10 cellular contexts compared by ENCODE assay signal in the genomic region with DNA sequence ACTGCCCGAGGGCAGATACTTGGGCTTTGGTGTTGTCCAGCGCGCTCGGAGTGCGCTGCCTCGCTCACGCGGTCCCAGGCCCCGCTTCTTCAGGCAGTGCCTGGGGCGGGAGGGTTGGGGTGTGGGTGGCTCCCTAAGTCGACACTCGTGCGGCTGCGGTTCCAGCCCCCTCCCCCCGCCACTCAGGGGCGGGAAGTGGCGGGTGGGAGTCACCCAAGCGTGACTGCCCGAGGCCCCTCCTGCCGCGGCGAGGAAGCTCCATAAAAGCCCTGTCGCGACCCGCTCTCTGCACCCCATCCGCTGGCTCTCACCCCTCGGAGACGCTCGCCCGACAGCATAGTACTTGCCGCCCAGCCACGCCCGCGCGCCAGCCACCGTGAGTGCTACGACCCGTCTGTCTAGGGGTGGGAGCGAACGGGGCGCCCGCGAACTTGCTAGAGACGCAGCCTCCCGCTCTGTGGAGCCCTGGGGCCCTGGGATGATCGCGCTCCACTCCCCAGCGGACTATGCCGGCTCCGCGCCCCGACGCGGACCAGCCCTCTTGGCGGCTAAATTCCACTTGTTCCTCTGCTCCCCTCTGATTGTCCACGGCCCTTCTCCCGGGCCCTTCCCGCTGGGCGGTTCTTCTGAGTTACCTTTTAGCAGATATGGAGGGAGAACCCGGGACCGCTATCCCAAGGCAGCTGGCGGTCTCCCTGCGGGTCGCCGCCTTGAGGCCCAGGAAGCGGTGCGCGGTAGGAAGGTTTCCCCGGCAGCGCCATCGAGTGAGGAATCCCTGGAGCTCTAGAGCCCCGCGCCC. TPM values are rescaled to one million over a fixed set of nuclear protein-coding genes. Genes with fewer than 3 reads are reported as not detected.
A peak's percentile ranks its signal among the peaks of the same experiment; 100 is the strongest.
DNase-seq lines count a peak whose midpoint lies in the region; ATAC-seq and TF ChIP-seq lines count a peak whose summit lies in the region.
"Had no signal": no experiment of that assay in that cellular context is flagged by ENCODE, and none has a peak within 500 bp of the region (broad histone marks: within the 10 kb centered on the region; RNA-seq: fewer than 3 reads in every experiment).

Gene NPY, plus strand, starts transcription at position 291 of the 799 bp plus-strand sequence. CDS start 1,051 bp downstream, outside the sequence.

- no peaks in the 10 kb centered on the region for H3K36me3 ChIP-seq in mesodermal cell (ENCODE audit: control insufficient read depth, insufficient read depth, low read length)
- H3K36me3 ChIP-seq in upper lobe of left lung = no peaks in the 10 kb centered on the region

- no peaks in the 10 kb centered on the region for H3K9me3 ChIP-seq in mesodermal cell (ENCODE audit: control insufficient read depth, low read length)
- H3K9me3 ChIP-seq in upper lobe of left lung = no peaks in the 10 kb centered on the region

- peak within 1 kb of the TSS; percentile 45 for H3K4me3 Mint-ChIP-seq in activated T-helper 17 cell treated with anti-CD3 and anti-CD28 coated beads, Interleukin-2, amount 50 U/mL, for 72 hours

- no peak for ATAC-seq in activated T-helper 17 cell treated with anti-CD3 and anti-CD28 coated beads, Interleukin-2, amount 50 U/mL, for 72 hours (replicated peaks)
- ATAC-seq in upper lobe of left lung (ENCODE audit: low FRiP score in 2 of 2) (peak; percentile 26 to 57), HG02623 (IDR thresholded peaks at IDR 0.05; ENCODE audit: unreplicated experiment) (no peak)

- no peaks in the 10 kb centered on the region for H3K36me3 Mint-ChIP-seq in activated T-helper 17 cell treated with anti-CD3 and anti-CD28 coated beads, Interleukin-2, amount 50 U/mL, for 72 hours (ENCODE audit: low read depth)
- H3K36me3 Mint-ChIP-seq: CD4-positive, CD25-positive, alpha-beta regulatory T cell had no signal

- TF ChIP-seq POLR2A in upper lobe of left lung (IDR thresholded peaks at IDR 0.05) = no peak

- TF ChIP-seq CTCF in upper lobe of left lung (IDR thresholded peaks at IDR 0.05) = no peak

- no peak within 1 kb of the TSS for H3K27ac Mint-ChIP-seq in activated T-helper 17 cell treated with anti-CD3 and anti-CD28 coated beads, Interleukin-2, amount 50 U/mL, for 72 hours
- H3K27ac Mint-ChIP-seq: CD4-positive, CD25-positive, alpha-beta regulatory T cell had no signal

- no peaks in the 10 kb centered on the region for H3K4me1 Mint-ChIP-seq in activated T-helper 17 cell treated with anti-CD3 and anti-CD28 coated beads, Interleukin-2, amount 50 U/mL, for 72 hours

- H3K9me3 Mint-ChIP-seq in activated T-helper 17 cell treated with anti-CD3 and anti-CD28 coated beads, Interleukin-2, amount 50 U/mL, for 72 hours = no peaks in the 10 kb centered on the region
- H3K9me3 Mint-ChIP-seq: CD4-positive, CD25-positive, alpha-beta regulatory T cell had no signal

- 39 to 45% methylated on average over 61 to 62 of the region's 73 CpGs for WGBS in mesodermal cell (ENCODE audit: insufficient coverage in 2 of 2), 2 experiments
- 0 to 3% methylated on average over 16 to 57 of the region's 73 CpGs for WGBS in upper lobe of left lung, 2 donors

- TF ChIP-seq EP300 in upper lobe of left lung (IDR thresholded peaks at IDR 0.05) = no peak

- no peak within 1 kb of the TSS for H3K27ac ChIP-seq in mesodermal cell (ENCODE audit: low read depth, low read length, severe bottlenecking)
- H3K27ac ChIP-seq in upper lobe of left lung = no peak within 1 kb of the TSS

- peaks cover 0 to 24% (median 16%) of the 10 kb centered on the region in 4 donors for H3K27me3 ChIP-seq in upper lobe of left lung

- DNase-seq in activated effector memory CD4-positive, alpha-beta T cell treated with anti-CD3 and anti-CD28 coated beads, Interleukin-2, amount 50 U/mL, for 16 hours = peak; percentile 62
- DNase-seq in activated effector memory CD4-positive, alpha-beta T cell treated with Interleukin-2 at 50 U/mL for 16 hours = no peak
- peak in 1 of 2 donors; percentile 84 for DNase-seq in upper lobe of left lung
- no peak for DNase-seq in ureter (ENCODE audit: low spot score)
- no peak for DNase-seq in NK-92 treated with Interleukin-12 subunit alpha and Interleukin-12 subunit beta, amount 100 ng/mL, for 24 hours (lab: John Stamatoyannopoulos, UW)

- H3K4me3 ChIP-seq in mesodermal cell (ENCODE audit: extremely low read depth, insufficient read depth, low read length, poor library complexity, severe bottlenecking) = peak within 1 kb of the TSS; percentile 20
- peak within 1 kb of the TSS in 1 of 4 donors; percentile 19 for H3K4me3 ChIP-seq in upper lobe of left lung

- H3K4me1 ChIP-seq in mesodermal cell (ENCODE audit: control insufficient read depth, insufficient read depth, low read length, poor library complexity, severe bottlenecking) = no peaks in the 10 kb centered on the region
- peaks cover 6 to 21% (median 8%) of the 10 kb centered on the region in 4 donors for H3K4me1 ChIP-seq in upper lobe of left lung

- peaks cover 33% of the 10 kb centered on the region for H3K27me3 Mint-ChIP-seq in activated T-helper 17 cell treated with anti-CD3 and anti-CD28 coated beads, Interleukin-2, amount 50 U/mL, for 72 hours

RNA-seq across cellular contexts. Expression of gene NPY, which starts in this region (rescaled TPM):
- total RNA-seq in activated T-helper 17 cell treated with anti-CD3 and anti-CD28 coated beads, Interleukin-2, amount 50 U/mL, for 72 hours = not detected
- 2.4 TPM for polyA plus RNA-seq in mesodermal cell (2013, experiment 1 of 2)
- polyA plus RNA-seq in mesodermal cell (2013, experiment 2 of 2) = 2.1 TPM
- total RNA-seq in upper lobe of left lung (1 to 10 TPM in 1 of 6 donors, not detected in 5; 3.6 TPM), ureter (not detected)
- total RNA-seq: CD4-positive, CD25-positive, alpha-beta regulatory T cell; T-helper 1 cell treated with Interleukin-12 subunit alpha and Interleukin-12 subunit beta and Interleukin-4 antibody, amounts not matched to agents 30 ng/mL and 1 ng/mL, for 36 hours had no signal
- polyA plus RNA-seq: CD4-positive, CD25-positive, alpha-beta regulatory T cell had no signal

Comparison
In these comparisons a context has a peak if more than half of its experiments do, and no peak if none do; other contexts are left out.
1. ATAC-seq: peak in upper lobe of left lung (2 of 2); none in activated T-helper 17 cell treated with anti-CD3 and anti-CD28 coated beads, Interleukin-2, amount 50 U/mL, for 72 hours (single experiment) and HG02623 (single experiment).